ENCODE assay signal across 11 cellular contexts in genomic region chrX:111168314-111168713, GRCh38.
DNase-seq lines count a peak whose midpoint lies in the region; ATAC-seq and TF ChIP-seq lines count a peak whose summit lies in the region.
"Had no signal": no experiment of that assay in that cellular context is flagged by ENCODE, and none has a peak within 500 bp of the region (broad histone marks: within the 10 kb centered on the region; RNA-seq: fewer than 3 reads in every experiment).

No MANE protein-coding gene starts in this region.

- H2BK5ac ChIP-seq in H9 (ENCODE audit: insufficient read length, low read length), result no peak overlapping the region

- TF ChIP-seq CTCF in H9 (conservative IDR thresholded peaks at IDR 0.05), result peak; percentile 81

- no peak overlapping the region for H4K8ac ChIP-seq in H9 (replicated peaks; ENCODE audit: insufficient read length, low read depth, low read length)

- H2BK120ac ChIP-seq in H9 (ENCODE audit: low read depth, low read length, poor library complexity, severe bottlenecking), result no peak overlapping the region

- no peak overlapping the region for H3K27ac Mint-ChIP-seq in H9
- no peak overlapping the region for H3K27ac Mint-ChIP-seq in activated T-helper 1 cell treated with anti-CD3 and anti-CD28 coated beads, Interleukin-12 subunit alpha, Interleukin-12 subunit beta, Interleukin-2, Interleukin-4 antibody, amounts not matched to agents 30 ng/mL and 10 ng/mL and 1 ng/mL, durations not matched to agents 14 hours and 24 hours and 36 hours
- H3K27ac Mint-ChIP-seq: activated naive CD8-positive, alpha-beta T cell; IgD-negative memory B cell had no signal

- H2AK5ac ChIP-seq in H9 (ENCODE audit: insufficient read length, low read length), result no peak overlapping the region

- H3K27ac ChIP-seq in H9 (ENCODE audit: insufficient read length, low read depth, low read length), result no peak overlapping the region
- H3K27ac ChIP-seq: stomach had no signal

- no peak overlapping the region for H3K14ac ChIP-seq in H9 (ENCODE audit: insufficient read depth, low read length)

- no peak overlapping the region for H3K4me3 ChIP-seq in NT2/D1 (ENCODE audit: insufficient read length, low read depth)
- H3K4me3 ChIP-seq: stomach had no signal

- H4K20me1 ChIP-seq in H9 (ENCODE audit: control insufficient read depth, insufficient read depth, insufficient read length), result no peaks in the 10 kb centered on the region

- H3K4ac ChIP-seq in H9 (ENCODE audit: low read depth, low read length), result no peak overlapping the region

- no peaks in the 10 kb centered on the region; a peak in 1 of 7 replicates for H3K36me3 Mint-ChIP-seq in H9 (ENCODE audit: insufficient read depth in 1 of 3, low read depth in 3 of 3)
- H3K36me3 Mint-ChIP-seq in activated T-helper 1 cell treated with anti-CD3 and anti-CD28 coated beads, Interleukin-12 subunit alpha, Interleukin-12 subunit beta, Interleukin-2, Interleukin-4 antibody, amounts not matched to agents 30 ng/mL and 10 ng/mL and 1 ng/mL, durations not matched to agents 14 hours and 24 hours and 36 hours (ENCODE audit: low read depth), result no peaks in the 10 kb centered on the region
- H3K36me3 Mint-ChIP-seq: activated naive CD8-positive, alpha-beta T cell; IgD-negative memory B cell had no signal

- no peaks in the 10 kb centered on the region for H3K4me1 Mint-ChIP-seq in H9
- peaks cover 5% of the 10 kb centered on the region for H3K4me1 Mint-ChIP-seq in activated T-helper 1 cell treated with anti-CD3 and anti-CD28 coated beads, Interleukin-12 subunit alpha, Interleukin-12 subunit beta, Interleukin-2, Interleukin-4 antibody, amounts not matched to agents 30 ng/mL and 10 ng/mL and 1 ng/mL, durations not matched to agents 14 hours and 24 hours and 36 hours (ENCODE audit: low read depth)

- ATAC-seq in left colon (no peak), HG02798 (IDR thresholded peaks at IDR 0.05; ENCODE audit: poor library complexity, unreplicated experiment) (no peak), GM21447 (IDR thresholded peaks at IDR 0.05; ENCODE audit: unreplicated experiment) (no peak)

- no peak overlapping the region for H3K18ac ChIP-seq in H9 (ENCODE audit: insufficient read length, low read depth, low read length)

- no peak overlapping the region for H4K5ac ChIP-seq in H9 (ENCODE audit: insufficient read length, low read depth, low read length)

- no peaks in the 10 kb centered on the region for H3K9me3 Mint-ChIP-seq in H9
- no peaks in the 10 kb centered on the region for H3K9me3 Mint-ChIP-seq in activated T-helper 1 cell treated with anti-CD3 and anti-CD28 coated beads, Interleukin-12 subunit alpha, Interleukin-12 subunit beta, Interleukin-2, Interleukin-4 antibody, amounts not matched to agents 30 ng/mL and 10 ng/mL and 1 ng/mL, durations not matched to agents 14 hours and 24 hours and 36 hours
- H3K9me3 Mint-ChIP-seq: IgD-negative memory B cell had no signal

- in situ Hi-C loops in ACHN (cut with HindIII; ENCODE audit: low pct_ligation_motif_present, low pct_unique_long_range_greater_than_20kb, low sequenced_read_pairs), result no loop called here

- H3K23ac ChIP-seq in H9 (ENCODE audit: insufficient read length, low read depth, low read length), result no peak overlapping the region

- H2BK15ac ChIP-seq in H9 (ENCODE audit: low read depth, low read length), result no peak overlapping the region

- H3K36me3 ChIP-seq in NT2/D1 (ENCODE audit: insufficient read depth, insufficient read length, low read length), result no peaks in the 10 kb centered on the region
- H3K36me3 ChIP-seq: stomach had no signal

- H3K79me2 ChIP-seq in H9 (ENCODE audit: insufficient read depth, low read length), result no peaks in the 10 kb centered on the region

- H3K27me3 Mint-ChIP-seq in H9 (ENCODE audit: low read depth), result no peaks in the 10 kb centered on the region
- peaks cover 4% of the 10 kb centered on the region for H3K27me3 Mint-ChIP-seq in activated T-helper 1 cell treated with anti-CD3 and anti-CD28 coated beads, Interleukin-12 subunit alpha, Interleukin-12 subunit beta, Interleukin-2, Interleukin-4 antibody, amounts not matched to agents 30 ng/mL and 10 ng/mL and 1 ng/mL, durations not matched to agents 14 hours and 24 hours and 36 hours (ENCODE audit: insufficient read depth)
- H3K27me3 Mint-ChIP-seq: activated naive CD8-positive, alpha-beta T cell; IgD-negative memory B cell had no signal

- H3K4me1 ChIP-seq in H9 (ENCODE audit: insufficient read depth, low read length) (no peaks in the 10 kb centered on the region), NT2/D1 (ENCODE audit: insufficient read depth, insufficient read length) (no peaks in the 10 kb centered on the region)
- H3K4me1 ChIP-seq: stomach had no signal

- intact Hi-C loops in left colon (cut with DNase I, micrococcal nuclease), result no loop called here
- intact Hi-C loops in activated T-helper 1 cell treated with anti-CD3 and anti-CD28 coated beads, Interleukin-12 subunit alpha, Interleukin-12 subunit beta, Interleukin-2, Interleukin-4 antibody, amounts not matched to agents 30 ng/mL and 10 ng/mL and 1 ng/mL, durations not matched to agents 14 hours and 24 hours and 36 hours (cut with micrococcal nuclease), result loop anchor here (5.0 kb wide), 1 partner anchor 71 kb away; the partner anchor contains the start of gene PAK3

- H3K79me1 ChIP-seq in H9 (ENCODE audit: insufficient read depth, low read depth, low read length, poor library complexity, severe bottlenecking), result no peaks in the 10 kb centered on the region

- H3K56ac ChIP-seq in H9 (ENCODE audit: insufficient read length, low read depth, low read length), result no peak overlapping the region

- no CpG with 5 or more reads among the region's 2 CpGs for WGBS in H9 (ENCODE audit: extremely low coverage, insufficient read length, low lambda C conversion rate)

- no peak overlapping the region for H3T11ph ChIP-seq in H9 (ENCODE audit: low read length)

- H3K9ac ChIP-seq in H9 (ENCODE audit: extremely low read depth, insufficient read length, low read length) (no peak overlapping the region), NT2/D1 (ENCODE audit: insufficient read length, low read depth) (no peak overlapping the region)

- H3K4me2 ChIP-seq in H9 (ENCODE audit: insufficient read depth, insufficient read length, low read length), result no peak overlapping the region

- H2BK12ac ChIP-seq in H9 (ENCODE audit: insufficient read length, low read depth, low read length), result no peak overlapping the region

- H2AFZ ChIP-seq in H9 (ENCODE audit: low read length), result no peak overlapping the region

- no peaks in the 10 kb centered on the region for H3K9me3 ChIP-seq in H9 (ENCODE audit: control insufficient read depth, low read depth, low read length)
- H3K9me3 ChIP-seq in NT2/D1 (ENCODE audit: insufficient read depth, low read length), result no peaks in the 10 kb centered on the region
- H3K9me3 ChIP-seq: stomach had no signal

- no peak overlapping the region for H4K91ac ChIP-seq in H9 (ENCODE audit: insufficient read length, low read depth, low read length)

- H3K4me3 Mint-ChIP-seq in H9, result no peak overlapping the region
- H3K4me3 Mint-ChIP-seq in activated T-helper 1 cell treated with anti-CD3 and anti-CD28 coated beads, Interleukin-12 subunit alpha, Interleukin-12 subunit beta, Interleukin-2, Interleukin-4 antibody, amounts not matched to agents 30 ng/mL and 10 ng/mL and 1 ng/mL, durations not matched to agents 14 hours and 24 hours and 36 hours, result no peak overlapping the region
- H3K4me3 Mint-ChIP-seq: activated naive CD8-positive, alpha-beta T cell; IgD-negative memory B cell had no signal

- DNase-seq in ACHN, result peak; percentile 4
- DNase-seq in H9, result peak; percentile 29
- peak; percentile 36 for DNase-seq in NT2/D1 (ENCODE audit: low read depth, low spot score)
- DNase-seq in fibroblast of peridontal ligament (ENCODE audit: extremely low read depth), result peak; percentile 2
- no peak for DNase-seq in left colon
- DNase-seq in activated T-helper 1 cell treated with anti-CD3 and anti-CD28 coated beads, Interleukin-12 subunit alpha, Interleukin-12 subunit beta, Interleukin-2, Interleukin-4 antibody, amounts not matched to agents 30 ng/mL and 10 ng/mL and 1 ng/mL, durations not matched to agents 14 hours and 24 hours and 36 hours (ENCODE audit: low spot score), result no peak
- DNase-seq: stomach had no signal

- H3K27me3 ChIP-seq in H9 (ENCODE audit: insufficient read depth, low read length), result no peaks in the 10 kb centered on the region
- no peaks in the 10 kb centered on the region for H3K27me3 ChIP-seq in NT2/D1 (ENCODE audit: insufficient read depth, insufficient read length)
- H3K27me3 ChIP-seq: stomach had no signal

- no peak overlapping the region for H2BK20ac ChIP-seq in H9 (ENCODE audit: low read depth, low read length, poor library complexity, severe bottlenecking)

- H3K23me2 ChIP-seq in H9 (ENCODE audit: insufficient read length, low read depth, low read length, poor library complexity, severe bottlenecking), result no peaks in the 10 kb centered on the region

Comparison
In these comparisons a context has a peak if more than half of its experiments do, and no peak if none do; other contexts are left out.
1. DNase-seq: peak in ACHN (single experiment), H9 (single experiment), NT2/D1 (single experiment) and fibroblast of peridontal ligament (single experiment); none in left colon (0 of 2) and activated T-helper 1 cell treated with anti-CD3 and anti-CD28 coated beads, Interleukin-12 subunit alpha, Interleukin-12 subunit beta, Interleukin-2, Interleukin-4 antibody, amounts not matched to agents 30 ng/mL and 10 ng/mL and 1 ng/mL, durations not matched to agents 14 hours and 24 hours and 36 hours (single experiment).